2 cellular contexts compared by ENCODE assay signal in the genomic region with DNA sequence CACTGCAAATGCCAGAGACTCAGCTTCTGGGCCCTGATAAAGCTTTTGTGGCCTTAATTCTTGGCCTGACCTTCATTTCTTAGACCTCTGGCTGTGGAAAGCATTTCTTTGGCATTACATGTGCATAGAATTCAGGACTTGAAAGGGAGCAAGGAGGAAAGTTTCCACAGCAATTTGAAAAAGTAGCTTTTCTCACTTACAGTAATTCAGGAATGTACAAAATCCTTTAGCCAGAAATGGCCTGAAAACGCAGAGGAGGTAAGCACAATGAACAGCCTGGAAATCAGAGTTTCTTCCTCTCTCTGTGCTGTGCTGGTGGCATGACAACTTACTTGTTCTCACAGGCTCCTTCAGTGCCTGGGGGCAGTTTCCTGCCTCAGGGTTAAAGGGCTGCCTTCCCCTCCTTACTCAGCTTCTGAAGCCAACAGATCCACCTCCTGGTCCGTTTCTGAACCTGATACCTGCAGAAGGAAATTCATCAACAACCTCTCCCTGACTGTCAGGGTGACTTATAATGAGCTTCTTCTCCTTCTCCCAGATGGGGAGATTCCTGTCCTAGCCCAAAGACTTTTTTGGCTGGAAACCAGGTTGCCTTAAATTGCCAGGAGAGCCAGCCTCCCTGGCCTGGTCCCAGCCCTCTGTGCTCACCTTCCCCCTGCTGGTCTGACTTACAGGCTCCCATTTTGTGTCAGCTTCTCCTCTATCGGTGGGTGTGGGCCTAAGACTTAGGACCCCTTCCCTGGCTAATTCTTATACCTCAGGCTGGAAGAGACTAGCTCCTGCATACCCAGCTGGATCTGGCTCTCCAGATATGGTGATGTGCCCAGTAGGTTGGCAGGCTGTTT.
TF ChIP-seq lines count a peak whose summit lies in the region.

No MANE protein-coding gene starts in this region.

TF ChIP-seq in H1, 55 proteins besides CTCF, POLR2A, EP300 and RAD21:
- TF ChIP-seq POU5F1 (IDR thresholded peaks at IDR 0.05; ENCODE audit: low read depth, low read length) (no peak), TAF1 (IDR thresholded peaks at IDR 0.05; ENCODE audit: low read depth, low read length) (no peak), CTBP2 (IDR thresholded peaks at IDR 0.05; ENCODE audit: borderline replicate concordance, insufficient read depth, insufficient read length, low read length) (no peak), SP1 (IDR thresholded peaks at IDR 0.05; ENCODE audit: low read depth, low read length) (no peak), E2F6 (IDR thresholded peaks at IDR 0.05) (no peak), KDM5A (IDR thresholded peaks at IDR 0.05; ENCODE audit: low read length) (no peak), EZH2 (IDR thresholded peaks at IDR 0.05; ENCODE audit: low read depth, low read length, severe bottlenecking) (no peak), NRF1 (IDR thresholded peaks at IDR 0.05; ENCODE audit: low read depth, low read length) (no peak), BCL11A (IDR thresholded peaks at IDR 0.05; ENCODE audit: low read depth in 2 of 2, low read length in 2 of 2) (no peak)
TF ChIP-seq in H1: peak in this region for 0.

TF ChIP-seq in HepG2, 621 proteins besides CTCF, POLR2A, EP300 and RAD21:
- TF ChIP-seq ZNF572 (CRISPR knock-in tag; IDR thresholded peaks at IDR 0.05) = no peak
- TF ChIP-seq, protein P1, sequence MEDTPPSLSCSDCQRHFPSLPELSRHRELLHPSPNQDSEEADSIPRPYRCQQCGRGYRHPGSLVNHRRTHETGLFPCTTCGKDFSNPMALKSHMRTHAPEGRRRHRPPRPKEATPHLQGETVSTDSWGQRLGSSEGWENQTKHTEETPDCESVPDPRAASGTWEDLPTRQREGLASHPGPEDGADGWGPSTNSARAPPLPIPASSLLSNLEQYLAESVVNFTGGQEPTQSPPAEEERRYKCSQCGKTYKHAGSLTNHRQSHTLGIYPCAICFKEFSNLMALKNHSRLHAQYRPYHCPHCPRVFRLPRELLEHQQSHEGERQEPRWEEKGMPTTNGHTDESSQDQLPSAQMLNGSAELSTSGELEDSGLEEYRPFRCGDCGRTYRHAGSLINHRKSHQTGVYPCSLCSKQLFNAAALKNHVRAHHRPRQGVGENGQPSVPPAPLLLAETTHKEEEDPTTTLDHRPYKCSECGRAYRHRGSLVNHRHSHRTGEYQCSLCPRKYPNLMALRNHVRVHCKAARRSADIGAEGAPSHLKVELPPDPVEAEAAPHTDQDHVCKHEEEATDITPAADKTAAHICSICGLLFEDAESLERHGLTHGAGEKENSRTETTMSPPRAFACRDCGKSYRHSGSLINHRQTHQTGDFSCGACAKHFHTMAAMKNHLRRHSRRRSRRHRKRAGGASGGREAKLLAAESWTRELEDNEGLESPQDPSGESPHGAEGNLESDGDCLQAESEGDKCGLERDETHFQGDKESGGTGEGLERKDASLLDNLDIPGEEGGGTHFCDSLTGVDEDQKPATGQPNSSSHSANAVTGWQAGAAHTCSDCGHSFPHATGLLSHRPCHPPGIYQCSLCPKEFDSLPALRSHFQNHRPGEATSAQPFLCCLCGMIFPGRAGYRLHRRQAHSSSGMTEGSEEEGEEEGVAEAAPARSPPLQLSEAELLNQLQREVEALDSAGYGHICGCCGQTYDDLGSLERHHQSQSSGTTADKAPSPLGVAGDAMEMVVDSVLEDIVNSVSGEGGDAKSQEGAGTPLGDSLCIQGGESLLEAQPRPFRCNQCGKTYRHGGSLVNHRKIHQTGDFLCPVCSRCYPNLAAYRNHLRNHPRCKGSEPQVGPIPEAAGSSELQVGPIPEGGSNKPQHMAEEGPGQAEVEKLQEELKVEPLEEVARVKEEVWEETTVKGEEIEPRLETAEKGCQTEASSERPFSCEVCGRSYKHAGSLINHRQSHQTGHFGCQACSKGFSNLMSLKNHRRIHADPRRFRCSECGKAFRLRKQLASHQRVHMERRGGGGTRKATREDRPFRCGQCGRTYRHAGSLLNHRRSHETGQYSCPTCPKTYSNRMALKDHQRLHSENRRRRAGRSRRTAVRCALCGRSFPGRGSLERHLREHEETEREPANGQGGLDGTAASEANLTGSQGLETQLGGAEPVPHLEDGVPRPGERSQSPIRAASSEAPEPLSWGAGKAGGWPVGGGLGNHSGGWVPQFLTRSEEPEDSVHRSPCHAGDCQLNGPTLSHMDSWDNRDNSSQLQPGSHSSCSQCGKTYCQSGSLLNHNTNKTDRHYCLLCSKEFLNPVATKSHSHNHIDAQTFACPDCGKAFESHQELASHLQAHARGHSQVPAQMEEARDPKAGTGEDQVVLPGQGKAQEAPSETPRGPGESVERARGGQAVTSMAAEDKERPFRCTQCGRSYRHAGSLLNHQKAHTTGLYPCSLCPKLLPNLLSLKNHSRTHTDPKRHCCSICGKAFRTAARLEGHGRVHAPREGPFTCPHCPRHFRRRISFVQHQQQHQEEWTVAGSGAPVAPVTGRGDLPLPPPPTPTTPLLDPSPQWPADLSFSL (CRISPR knock-in tag; IDR thresholded peaks at IDR 0.05) = no peak
- no peak for TF ChIP-seq ZNF576 (CRISPR knock-in tag; IDR thresholded peaks at IDR 0.05)
- TF ChIP-seq ZNF776 (CRISPR knock-in tag; IDR thresholded peaks at IDR 0.05) = no peak
- no peak for TF ChIP-seq MBNL3 (CRISPR knock-in tag; conservative IDR thresholded peaks at IDR 0.05)
- no peak for TF ChIP-seq ZBTB37 (CRISPR knock-in tag; IDR thresholded peaks at IDR 0.05)
- TF ChIP-seq STAG1 (CRISPR knock-in tag; IDR thresholded peaks at IDR 0.05) = peak; percentile 10; the same call in 1 of the 2 replicates
- TF ChIP-seq, protein P2, sequence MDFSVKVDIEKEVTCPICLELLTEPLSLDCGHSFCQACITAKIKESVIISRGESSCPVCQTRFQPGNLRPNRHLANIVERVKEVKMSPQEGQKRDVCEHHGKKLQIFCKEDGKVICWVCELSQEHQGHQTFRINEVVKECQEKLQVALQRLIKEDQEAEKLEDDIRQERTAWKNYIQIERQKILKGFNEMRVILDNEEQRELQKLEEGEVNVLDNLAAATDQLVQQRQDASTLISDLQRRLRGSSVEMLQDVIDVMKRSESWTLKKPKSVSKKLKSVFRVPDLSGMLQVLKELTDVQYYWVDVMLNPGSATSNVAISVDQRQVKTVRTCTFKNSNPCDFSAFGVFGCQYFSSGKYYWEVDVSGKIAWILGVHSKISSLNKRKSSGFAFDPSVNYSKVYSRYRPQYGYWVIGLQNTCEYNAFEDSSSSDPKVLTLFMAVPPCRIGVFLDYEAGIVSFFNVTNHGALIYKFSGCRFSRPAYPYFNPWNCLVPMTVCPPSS (IDR thresholded peaks at IDR 0.05) = no peak
- TF ChIP-seq ZFY (CRISPR knock-in tag; IDR thresholded peaks at IDR 0.05) = peak; percentile 10; the same call in 1 of the 2 replicates
- TF ChIP-seq MXI1 (IDR thresholded peaks at IDR 0.05; ENCODE audit: borderline replicate concordance, low read depth, low read length) = no peak
